Comparison of ENCODE assay signal across 1 cellular context in the genomic region with DNA sequence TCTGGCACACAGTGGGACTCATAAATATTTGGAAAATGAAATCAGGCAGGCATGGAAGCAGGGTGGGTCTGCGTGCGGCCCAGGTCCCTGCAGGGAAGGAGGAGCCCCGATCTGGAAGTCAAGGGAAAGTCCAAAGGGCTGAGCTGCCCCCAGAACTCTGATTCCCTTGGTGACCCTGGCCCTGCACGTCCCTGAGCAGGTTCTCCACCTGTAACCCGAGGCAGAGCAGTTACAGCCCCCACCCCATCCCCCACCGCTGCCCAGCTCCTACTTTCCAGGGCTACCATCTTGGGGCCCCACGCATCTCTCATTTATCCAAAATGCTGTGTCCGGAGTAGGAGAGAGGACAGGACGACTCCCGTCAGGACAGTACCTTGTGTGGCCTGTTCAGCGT.
TF ChIP-seq lines count a peak whose summit lies in the region.

No MANE protein-coding gene starts in this region.

TF ChIP-seq in GM12878, 131 proteins besides CTCF, POLR2A, EP300 and RAD21:
- TF ChIP-seq SUZ12 (IDR thresholded peaks at IDR 0.05; ENCODE audit: unreplicated experiment), result no peak
- TF ChIP-seq ZBED1 (IDR thresholded peaks at IDR 0.05; ENCODE audit: borderline replicate concordance), result no peak
- no peak for TF ChIP-seq MTA3 (IDR thresholded peaks at IDR 0.05; ENCODE audit: borderline replicate concordance, low read length)
- TF ChIP-seq, protein P1, sequence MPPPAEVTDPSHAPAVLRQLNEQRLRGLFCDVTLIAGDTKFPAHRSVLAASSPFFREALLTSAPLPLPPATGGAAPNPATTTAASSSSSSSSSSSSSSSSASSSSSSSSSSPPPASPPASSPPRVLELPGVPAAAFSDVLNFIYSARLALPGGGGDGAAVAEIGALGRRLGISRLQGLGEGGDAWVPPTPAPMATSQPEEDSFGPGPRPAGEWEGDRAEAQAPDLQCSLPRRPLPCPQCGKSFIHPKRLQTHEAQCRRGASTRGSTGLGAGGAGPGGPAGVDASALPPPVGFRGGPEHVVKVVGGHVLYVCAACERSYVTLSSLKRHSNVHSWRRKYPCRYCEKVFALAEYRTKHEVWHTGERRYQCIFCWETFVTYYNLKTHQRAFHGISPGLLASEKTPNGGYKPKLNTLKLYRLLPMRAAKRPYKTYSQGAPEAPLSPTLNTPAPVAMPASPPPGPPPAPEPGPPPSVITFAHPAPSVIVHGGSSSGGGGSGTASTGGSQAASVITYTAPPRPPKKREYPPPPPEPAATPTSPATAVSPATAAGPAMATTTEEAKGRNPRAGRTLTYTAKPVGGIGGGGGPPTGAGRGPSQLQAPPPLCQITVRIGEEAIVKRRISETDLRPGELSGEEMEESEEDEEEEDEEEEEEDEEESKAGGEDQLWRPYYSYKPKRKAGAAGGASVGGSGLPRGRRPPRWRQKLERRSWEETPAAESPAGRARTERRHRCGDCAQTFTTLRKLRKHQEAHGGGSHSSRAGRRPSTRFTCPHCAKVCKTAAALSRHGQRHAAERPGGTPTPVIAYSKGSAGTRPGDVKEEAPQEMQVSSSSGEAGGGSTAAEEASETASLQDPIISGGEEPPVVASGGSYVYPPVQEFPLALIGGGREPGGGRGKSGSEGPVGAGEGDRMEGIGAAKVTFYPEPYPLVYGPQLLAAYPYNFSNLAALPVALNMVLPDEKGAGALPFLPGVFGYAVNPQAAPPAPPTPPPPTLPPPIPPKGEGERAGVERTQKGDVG (CRISPR knock-in tag; IDR thresholded peaks at IDR 0.05), result no peak
